17 cellular contexts compared by ENCODE assay signal in the genomic region with DNA sequence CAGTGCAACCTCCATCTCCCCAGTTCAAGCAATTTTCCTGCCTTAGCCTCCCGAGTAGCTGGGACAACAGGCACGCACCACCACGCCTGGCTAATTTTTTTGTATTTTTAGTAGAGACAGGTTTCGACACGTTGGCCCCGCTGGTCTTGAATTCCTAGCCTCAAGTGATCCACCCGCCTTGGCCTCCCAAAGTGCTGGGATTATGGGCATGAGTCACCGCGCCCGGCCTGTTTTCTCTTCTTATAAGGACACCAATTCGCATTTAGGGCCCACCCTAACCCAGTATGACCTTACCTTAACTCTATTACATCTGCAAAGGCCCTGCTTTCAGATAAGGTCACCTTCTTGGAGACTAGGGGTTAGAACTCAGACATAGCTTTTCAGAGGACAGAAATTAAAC. TPM values are rescaled to one million over a fixed set of nuclear protein-coding genes. Genes with fewer than 3 reads are reported as not detected.
A peak's percentile ranks its signal among the peaks of the same experiment; 100 is the strongest.
DNase-seq lines count a peak whose midpoint lies in the region; ATAC-seq, FAIRE-seq and TF ChIP-seq lines count a peak whose summit lies in the region.
"Had no signal": no experiment of that assay in that cellular context is flagged by ENCODE, and none has a peak within 500 bp of the region (broad histone marks: within the 10 kb centered on the region; RNA-seq: fewer than 3 reads in every experiment).

No MANE protein-coding gene starts in this region.

- H3K4me2 ChIP-seq in keratinocyte (ENCODE audit: control insufficient read depth, extremely low read depth, insufficient read depth, low read depth, low read length): no peak overlapping the region
- H3K4me2 ChIP-seq: A549 had no signal

- TF ChIP-seq CTCF in bronchial epithelial cell (IDR thresholded peaks at IDR 0.05; ENCODE audit: insufficient read depth, low read length, severe bottlenecking): no peak
- TF ChIP-seq CTCF in keratinocyte (optimal IDR thresholded peaks at IDR 0.05 in 1 of 3, IDR thresholded peaks at IDR 0.05 in 1 of 3, conservative IDR thresholded peaks at IDR 0.05 in 1 of 3; ENCODE audit: extremely low read depth in 1 of 3, insufficient read depth in 2 of 3, low read length in 3 of 3): no peak
- TF ChIP-seq CTCF in thyroid gland (IDR thresholded peaks at IDR 0.05): no peak

- H3K79me2 ChIP-seq in keratinocyte (ENCODE audit: control insufficient read depth, insufficient read depth, low read length): no peaks in the 10 kb centered on the region

- FAIRE-seq in bronchial epithelial cell (lab: Jason Lieb, UNC) (no peak), keratinocyte (lab: Jason Lieb, UNC) (no peak)
- FAIRE-seq: A549 had no signal

- WGBS in thyroid gland, 2 donors: 89 to 90% methylated on average over 11 of the region's 11 CpGs

- intact Hi-C loops in Right ventricle myocardium inferior (cut with DNase I): no loop called here
- intact Hi-C loops in left cardiac atrium (cut with DNase I): no loop called here
- intact Hi-C loops in thyroid gland (cut with DNase I): no loop called here

- no peaks in the 10 kb centered on the region for H3K36me3 ChIP-seq in bronchial epithelial cell (ENCODE audit: control insufficient read depth, insufficient read depth, low read length)
- no peaks in the 10 kb centered on the region for H3K36me3 ChIP-seq in keratinocyte (ENCODE audit: control insufficient read depth in 2 of 2, extremely low read depth in 1 of 2, insufficient read depth in 2 of 2, low read length in 2 of 2)
- no peaks in the 10 kb centered on the region for H3K36me3 ChIP-seq in thyroid gland

- TF ChIP-seq POLR2A in thyroid gland (IDR thresholded peaks at IDR 0.05): no peak

- dilution Hi-C loops in keratinocyte (cut with MboI; ENCODE audit: extremely low pct_ligation_motif_present, low sequenced_read_pairs): no loop called here

- H3K9me3 ChIP-seq in keratinocyte (ENCODE audit: control insufficient read depth, low read depth, low read length) (peaks cover 2% of the 10 kb centered on the region), thyroid gland (no peaks in the 10 kb centered on the region)
- H3K9me3 ChIP-seq: A549 had no signal

- H3K4me1 ChIP-seq in keratinocyte (ENCODE audit: control insufficient read depth, extremely low read depth, insufficient read depth, low read length) (no peaks in the 10 kb centered on the region), thyroid gland (peaks cover 59 to 78% of the 10 kb centered on the region in 2 donors)

- no peak overlapping the region for H3K9ac ChIP-seq in keratinocyte (ENCODE audit: control insufficient read depth, extremely low read depth, insufficient read depth, low read length)

- H3K27ac ChIP-seq in keratinocyte (ENCODE audit: control insufficient read depth, insufficient read depth, low read length) (no peak overlapping the region), thyroid gland (peak overlapping the region; percentile 97 to 99 (median 97))
- H3K27ac ChIP-seq: 22Rv1, A549 had no signal

- DNase-seq in Right ventricle myocardium inferior (ENCODE audit: missing footprints) (peak; percentile 33), left cardiac atrium (no peak), bronchial epithelial cell (ENCODE audit: low read depth) (peak; percentile 28), keratinocyte (ENCODE audit: low read depth, low spot score) (peak; percentile 19), thyroid gland (peak in 1 of 2 donors; percentile 45), dedifferentiated amniotic fluid mesenchymal stem cell (ENCODE audit: extremely low spot score) (no peak), MV-4-11 (lab: John Stamatoyannopoulos, UW) (no peak)
- DNase-seq: AML-193; CD4-positive, alpha-beta memory T cell; DMS153; DMS79; GDM1; GOT3; H9 had no signal

- no peak overlapping the region for H2AFZ ChIP-seq in keratinocyte (ENCODE audit: control insufficient read depth, low read length)

- no peaks in the 10 kb centered on the region for H3K9me1 ChIP-seq in keratinocyte (ENCODE audit: control insufficient read depth, extremely low read depth, insufficient read depth, low read length)

- no peak for ATAC-seq in Right ventricle myocardium inferior
- ATAC-seq in left cardiac atrium: no peak
- ATAC-seq in GM21529 (IDR thresholded peaks at IDR 0.05; ENCODE audit: unreplicated experiment): no peak
- ATAC-seq: A549 had no signal

- H3K4me3 ChIP-seq in bronchial epithelial cell (ENCODE audit: low read depth, low read length) (no peak overlapping the region), keratinocyte (ENCODE audit: control insufficient read depth in 2 of 3, extremely low read depth in 1 of 3, insufficient read depth in 2 of 3, low read depth in 1 of 3, low read length in 3 of 3) (no peak overlapping the region), thyroid gland (replicated peaks in 1 of 3) (no peak overlapping the region)
- H3K4me3 ChIP-seq: A549 had no signal

- H4K20me1 ChIP-seq in keratinocyte (ENCODE audit: control insufficient read depth, extremely low read depth, insufficient read depth, low read length): no peaks in the 10 kb centered on the region

- no peaks in the 10 kb centered on the region for H3K27me3 ChIP-seq in bronchial epithelial cell (ENCODE audit: control insufficient read depth, insufficient read depth, low read length)
- H3K27me3 ChIP-seq in keratinocyte (ENCODE audit: control insufficient read depth, extremely low read depth, insufficient read depth, low read length): no peaks in the 10 kb centered on the region
- H3K27me3 ChIP-seq in thyroid gland: no peaks in the 10 kb centered on the region

RNA-seq across cellular contexts. Expression of a gene that starts 35.1 kb away (rescaled TPM):
- total RNA-seq in Right ventricle myocardium inferior (23.5 TPM), left cardiac atrium (10 to 100 TPM; 19.1 to 21.2 TPM), bronchial epithelial cell (25.7 and 28.7 TPM in 2 replicates), thyroid gland (10 to 100 TPM; 29.6 to 37.8 (median 33.1) TPM)
- 18.0 to 35.1 TPM (median 25.0 TPM) in 3 replicates for polyA plus RNA-seq in keratinocyte
- polyA plus RNA-seq in keratinocyte (2011; ENCODE audit: low read depth): 3.7 TPM
- polyA plus RNA-seq in keratinocyte (2011; cell fraction: cytosol; rRNA removed): 8.7 and 22.2 TPM in 2 replicates
- 54.7 and 80.8 TPM in 2 replicates for polyA plus RNA-seq in keratinocyte (2011; cell fraction: nucleus; rRNA removed)
- polyA plus RNA-seq in keratinocyte (2012; ENCODE audit: low replicate concordance): 17.4 and 23.8 TPM in 2 replicates
- polyA minus RNA-seq in keratinocyte: 30.9 to 34.0 TPM (median 31.9 TPM) in 3 replicates
- 40.5 TPM for polyA minus RNA-seq in keratinocyte (2011; cell fraction: cytosol; rRNA and poly(A)+ RNA removed)
- 30.9 and 33.2 TPM in 2 replicates for polyA minus RNA-seq in keratinocyte (2011; cell fraction: nucleus; rRNA and poly(A)+ RNA removed)

RNA-seq across cellular contexts. Expression of a gene that starts 39.4 kb away (rescaled TPM):
- total RNA-seq in Right ventricle myocardium inferior: 30.9 TPM
- 10 to 100 TPM; 13.9 to 15.2 TPM for total RNA-seq in left cardiac atrium
- total RNA-seq in bronchial epithelial cell: 1.3 TPM in 2 replicates
- polyA plus RNA-seq in keratinocyte: 1.2 to 2.2 TPM (median 1.9 TPM) in 3 replicates
- 0.49 TPM for polyA plus RNA-seq in keratinocyte (2011; ENCODE audit: low read depth)
- polyA plus RNA-seq in keratinocyte (2011; cell fraction: cytosol; rRNA removed): 1.7 and 2.6 TPM in 2 replicates
- polyA plus RNA-seq in keratinocyte (2011; cell fraction: nucleus; rRNA removed): 3.7 and 6.0 TPM in 2 replicates
- 1.6 and 3.0 TPM in 2 replicates for polyA plus RNA-seq in keratinocyte (2012; ENCODE audit: low replicate concordance)
- polyA minus RNA-seq in keratinocyte: 1.7 to 3.7 TPM (median 3.4 TPM) in 3 replicates
- polyA minus RNA-seq in keratinocyte (2011; cell fraction: cytosol; rRNA and poly(A)+ RNA removed): 1.2 TPM
- polyA minus RNA-seq in keratinocyte (2011; cell fraction: nucleus; rRNA and poly(A)+ RNA removed): 2.0 and 2.9 TPM in 2 replicates
- 10 to 100 TPM; 28.0 to 43.9 (median 33.9) TPM for total RNA-seq in thyroid gland

Comparison
In these comparisons a context has a peak if more than half of its experiments do, and no peak if none do; other contexts are left out.
1. DNase-seq: peak in Right ventricle myocardium inferior (single experiment), bronchial epithelial cell (single experiment) and keratinocyte (single experiment); none in left cardiac atrium (single experiment), dedifferentiated amniotic fluid mesenchymal stem cell (single experiment) and MV-4-11 (single experiment).